In the genomic region with DNA sequence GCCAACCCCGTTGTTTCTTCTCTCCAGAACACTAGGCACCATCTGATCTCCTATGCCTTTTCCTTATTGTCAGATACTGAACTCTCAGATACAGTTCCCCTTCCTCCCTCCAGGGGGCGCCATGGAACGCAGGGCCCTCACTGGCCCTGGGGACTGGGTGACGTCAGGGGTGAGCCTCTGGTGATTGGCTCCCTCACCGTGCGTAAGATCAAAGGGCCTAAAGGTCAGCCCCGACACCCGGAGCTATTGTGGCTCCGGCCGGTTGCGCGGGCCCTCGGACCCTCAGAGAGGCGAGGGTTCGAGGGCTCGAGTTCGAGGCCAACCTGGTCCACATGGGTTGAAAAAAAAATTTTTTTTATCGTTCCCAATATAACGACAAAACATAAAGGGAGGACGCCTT, we compare ENCODE assay signal across 5 cellular contexts. TPM values are rescaled to one million over a fixed set of nuclear protein-coding genes. Genes with fewer than 3 reads are reported as not detected.
"Had no signal": no experiment of that assay in that cellular context is flagged by ENCODE, and none has a peak within 500 bp of the region (broad histone marks: within the 10 kb centered on the region; RNA-seq: fewer than 3 reads in every experiment).

No MANE protein-coding gene starts in this region.

RNA-seq across cellular contexts. Expression of gene SULT2A1, which starts 42.5 kb away (rescaled TPM):
- total RNA-seq: M059J, PC-3, Right ventricle myocardium superior, SJSA1 had no signal
- polyA plus RNA-seq: SK-N-SH had no signal
